1 cellular context compared by ENCODE assay signal in the genomic region with DNA sequence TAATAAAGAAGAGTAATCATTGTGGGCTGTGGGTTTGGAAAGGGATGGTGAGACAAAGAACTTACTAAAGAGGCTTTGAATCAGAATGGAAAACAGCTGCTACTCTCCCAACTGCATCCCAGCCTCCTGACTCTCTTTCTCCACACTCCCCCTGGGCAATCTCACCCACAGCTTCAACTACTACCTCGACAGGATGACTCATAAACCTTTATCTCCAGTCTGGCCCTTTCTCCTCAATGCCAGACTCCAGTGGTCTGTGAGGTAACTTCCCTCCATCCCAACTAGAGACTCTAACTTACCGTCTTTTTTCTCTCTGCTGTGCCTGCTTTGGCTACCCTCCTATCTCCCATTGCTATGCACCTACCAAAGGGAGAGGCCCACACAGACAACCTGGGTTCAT.
TF ChIP-seq lines count a peak whose summit lies in the region.

No MANE protein-coding gene starts in this region.

TF ChIP-seq in K562, 482 proteins besides CTCF, POLR2A, EP300 and RAD21 (continued from another document and continues in another):
- TF ChIP-seq, protein P1, sequence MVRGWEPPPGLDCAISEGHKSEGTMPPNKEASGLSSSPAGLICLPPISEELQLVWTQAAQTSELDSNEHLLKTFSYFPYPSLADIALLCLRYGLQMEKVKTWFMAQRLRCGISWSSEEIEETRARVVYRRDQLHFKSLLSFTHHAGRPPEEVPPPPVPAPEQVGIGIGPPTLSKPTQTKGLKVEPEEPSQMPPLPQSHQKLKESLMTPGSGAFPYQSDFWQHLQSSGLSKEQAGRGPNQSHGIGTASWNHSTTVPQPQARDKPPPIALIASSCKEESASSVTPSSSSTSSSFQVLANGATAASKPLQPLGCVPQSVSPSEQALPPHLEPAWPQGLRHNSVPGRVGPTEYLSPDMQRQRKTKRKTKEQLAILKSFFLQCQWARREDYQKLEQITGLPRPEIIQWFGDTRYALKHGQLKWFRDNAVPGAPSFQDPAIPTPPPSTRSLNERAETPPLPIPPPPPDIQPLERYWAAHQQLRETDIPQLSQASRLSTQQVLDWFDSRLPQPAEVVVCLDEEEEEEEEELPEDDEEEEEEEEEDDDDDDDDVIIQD (CRISPR knock-in tag; IDR thresholded peaks at IDR 0.05), result no peak
- TF ChIP-seq LEF1 (IDR thresholded peaks at IDR 0.05) (no peak), SNIP1 (IDR thresholded peaks at IDR 0.05; ENCODE audit: low read depth) (no peak), NFIX (CRISPR knock-in tag; IDR thresholded peaks at IDR 0.05; ENCODE audit: low read depth) (no peak), BRD9 (IDR thresholded peaks at IDR 0.05; ENCODE audit: low read depth, partially characterized antibody) (no peak), ZNF717 (CRISPR knock-in tag; IDR thresholded peaks at IDR 0.05) (no peak), ZNF24 (IDR thresholded peaks at IDR 0.05) (no peak), ZFP36 (IDR thresholded peaks at IDR 0.05; ENCODE audit: low read depth, low read length, partially characterized antibody) (no peak), ZEB2 (IDR thresholded peaks at IDR 0.05) (peak; percentile 63), GTF2E2 (tag; IDR thresholded peaks at IDR 0.05) (no peak), EWSR1 (IDR thresholded peaks at IDR 0.05; ENCODE audit: borderline replicate concordance, low read depth, partially characterized antibody) (no peak), CREM (IDR thresholded peaks at IDR 0.05; ENCODE audit: low read depth) (peak; percentile 16; the same call in 1 of the 2 replicates), GABPA (tag; conservative IDR thresholded peaks at IDR 0.05; ENCODE audit: low read depth) (no peak), JUN (IDR thresholded peaks at IDR 0.05; ENCODE audit: borderline replicate concordance, low read depth, low read length) (peak; percentile 90), JUN (CRISPR knock-in tag; IDR thresholded peaks at IDR 0.05; ENCODE audit: borderline replicate concordance) (no peak), HNRNPL (IDR thresholded peaks at IDR 0.05; ENCODE audit: low read depth, low read length) (no peak), NFRKB (IDR thresholded peaks at IDR 0.05; ENCODE audit: low read depth) (no peak), CTBP1 (IDR thresholded peaks at IDR 0.05; ENCODE audit: borderline replicate concordance) (peak; percentile 61; the same call in 1 of the 2 replicates), NBN (IDR thresholded peaks at IDR 0.05; ENCODE audit: low read depth) (no peak), RCOR1 (IDR thresholded peaks at IDR 0.05; ENCODE audit: borderline replicate concordance in 1 of 2, low read depth in 2 of 2, low read length in 2 of 2) (peak in 1 of 2 experiments; percentile 76; a peak in 1 of 4 replicates), SMAD4 (CRISPR knock-in tag; conservative IDR thresholded peaks at IDR 0.05) (peak; percentile 70), DPF2 (IDR thresholded peaks at IDR 0.05) (peak; percentile 92), ZNF324 (CRISPR knock-in tag; IDR thresholded peaks at IDR 0.05) (no peak), GABPB2 (CRISPR knock-in tag; conservative IDR thresholded peaks at IDR 0.05) (no peak), GATA2 (CRISPR knock-in tag; IDR thresholded peaks at IDR 0.05) (0 out of 2 replicates have a peak, but pooled peaks have one; percentile 8), ZNF668 (CRISPR knock-in tag; IDR thresholded peaks at IDR 0.05) (no peak), SIN3A (IDR thresholded peaks at IDR 0.05; ENCODE audit: borderline replicate concordance in 2 of 2, control insufficient read depth in 1 of 2, low read depth in 2 of 2, low read length in 2 of 2) (no peak), ZBTB17 (CRISPR knock-in tag; IDR thresholded peaks at IDR 0.05) (no peak), BMI1 (IDR thresholded peaks at IDR 0.05; ENCODE audit: low read length) (no peak)
- TF ChIP-seq, protein P2, sequence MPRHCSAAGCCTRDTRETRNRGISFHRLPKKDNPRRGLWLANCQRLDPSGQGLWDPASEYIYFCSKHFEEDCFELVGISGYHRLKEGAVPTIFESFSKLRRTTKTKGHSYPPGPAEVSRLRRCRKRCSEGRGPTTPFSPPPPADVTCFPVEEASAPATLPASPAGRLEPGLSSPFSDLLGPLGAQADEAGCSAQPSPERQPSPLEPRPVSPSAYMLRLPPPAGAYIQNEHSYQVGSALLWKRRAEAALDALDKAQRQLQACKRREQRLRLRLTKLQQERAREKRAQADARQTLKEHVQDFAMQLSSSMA (CRISPR knock-in tag; IDR thresholded peaks at IDR 0.05), result no peak
- TF ChIP-seq, protein P3, sequence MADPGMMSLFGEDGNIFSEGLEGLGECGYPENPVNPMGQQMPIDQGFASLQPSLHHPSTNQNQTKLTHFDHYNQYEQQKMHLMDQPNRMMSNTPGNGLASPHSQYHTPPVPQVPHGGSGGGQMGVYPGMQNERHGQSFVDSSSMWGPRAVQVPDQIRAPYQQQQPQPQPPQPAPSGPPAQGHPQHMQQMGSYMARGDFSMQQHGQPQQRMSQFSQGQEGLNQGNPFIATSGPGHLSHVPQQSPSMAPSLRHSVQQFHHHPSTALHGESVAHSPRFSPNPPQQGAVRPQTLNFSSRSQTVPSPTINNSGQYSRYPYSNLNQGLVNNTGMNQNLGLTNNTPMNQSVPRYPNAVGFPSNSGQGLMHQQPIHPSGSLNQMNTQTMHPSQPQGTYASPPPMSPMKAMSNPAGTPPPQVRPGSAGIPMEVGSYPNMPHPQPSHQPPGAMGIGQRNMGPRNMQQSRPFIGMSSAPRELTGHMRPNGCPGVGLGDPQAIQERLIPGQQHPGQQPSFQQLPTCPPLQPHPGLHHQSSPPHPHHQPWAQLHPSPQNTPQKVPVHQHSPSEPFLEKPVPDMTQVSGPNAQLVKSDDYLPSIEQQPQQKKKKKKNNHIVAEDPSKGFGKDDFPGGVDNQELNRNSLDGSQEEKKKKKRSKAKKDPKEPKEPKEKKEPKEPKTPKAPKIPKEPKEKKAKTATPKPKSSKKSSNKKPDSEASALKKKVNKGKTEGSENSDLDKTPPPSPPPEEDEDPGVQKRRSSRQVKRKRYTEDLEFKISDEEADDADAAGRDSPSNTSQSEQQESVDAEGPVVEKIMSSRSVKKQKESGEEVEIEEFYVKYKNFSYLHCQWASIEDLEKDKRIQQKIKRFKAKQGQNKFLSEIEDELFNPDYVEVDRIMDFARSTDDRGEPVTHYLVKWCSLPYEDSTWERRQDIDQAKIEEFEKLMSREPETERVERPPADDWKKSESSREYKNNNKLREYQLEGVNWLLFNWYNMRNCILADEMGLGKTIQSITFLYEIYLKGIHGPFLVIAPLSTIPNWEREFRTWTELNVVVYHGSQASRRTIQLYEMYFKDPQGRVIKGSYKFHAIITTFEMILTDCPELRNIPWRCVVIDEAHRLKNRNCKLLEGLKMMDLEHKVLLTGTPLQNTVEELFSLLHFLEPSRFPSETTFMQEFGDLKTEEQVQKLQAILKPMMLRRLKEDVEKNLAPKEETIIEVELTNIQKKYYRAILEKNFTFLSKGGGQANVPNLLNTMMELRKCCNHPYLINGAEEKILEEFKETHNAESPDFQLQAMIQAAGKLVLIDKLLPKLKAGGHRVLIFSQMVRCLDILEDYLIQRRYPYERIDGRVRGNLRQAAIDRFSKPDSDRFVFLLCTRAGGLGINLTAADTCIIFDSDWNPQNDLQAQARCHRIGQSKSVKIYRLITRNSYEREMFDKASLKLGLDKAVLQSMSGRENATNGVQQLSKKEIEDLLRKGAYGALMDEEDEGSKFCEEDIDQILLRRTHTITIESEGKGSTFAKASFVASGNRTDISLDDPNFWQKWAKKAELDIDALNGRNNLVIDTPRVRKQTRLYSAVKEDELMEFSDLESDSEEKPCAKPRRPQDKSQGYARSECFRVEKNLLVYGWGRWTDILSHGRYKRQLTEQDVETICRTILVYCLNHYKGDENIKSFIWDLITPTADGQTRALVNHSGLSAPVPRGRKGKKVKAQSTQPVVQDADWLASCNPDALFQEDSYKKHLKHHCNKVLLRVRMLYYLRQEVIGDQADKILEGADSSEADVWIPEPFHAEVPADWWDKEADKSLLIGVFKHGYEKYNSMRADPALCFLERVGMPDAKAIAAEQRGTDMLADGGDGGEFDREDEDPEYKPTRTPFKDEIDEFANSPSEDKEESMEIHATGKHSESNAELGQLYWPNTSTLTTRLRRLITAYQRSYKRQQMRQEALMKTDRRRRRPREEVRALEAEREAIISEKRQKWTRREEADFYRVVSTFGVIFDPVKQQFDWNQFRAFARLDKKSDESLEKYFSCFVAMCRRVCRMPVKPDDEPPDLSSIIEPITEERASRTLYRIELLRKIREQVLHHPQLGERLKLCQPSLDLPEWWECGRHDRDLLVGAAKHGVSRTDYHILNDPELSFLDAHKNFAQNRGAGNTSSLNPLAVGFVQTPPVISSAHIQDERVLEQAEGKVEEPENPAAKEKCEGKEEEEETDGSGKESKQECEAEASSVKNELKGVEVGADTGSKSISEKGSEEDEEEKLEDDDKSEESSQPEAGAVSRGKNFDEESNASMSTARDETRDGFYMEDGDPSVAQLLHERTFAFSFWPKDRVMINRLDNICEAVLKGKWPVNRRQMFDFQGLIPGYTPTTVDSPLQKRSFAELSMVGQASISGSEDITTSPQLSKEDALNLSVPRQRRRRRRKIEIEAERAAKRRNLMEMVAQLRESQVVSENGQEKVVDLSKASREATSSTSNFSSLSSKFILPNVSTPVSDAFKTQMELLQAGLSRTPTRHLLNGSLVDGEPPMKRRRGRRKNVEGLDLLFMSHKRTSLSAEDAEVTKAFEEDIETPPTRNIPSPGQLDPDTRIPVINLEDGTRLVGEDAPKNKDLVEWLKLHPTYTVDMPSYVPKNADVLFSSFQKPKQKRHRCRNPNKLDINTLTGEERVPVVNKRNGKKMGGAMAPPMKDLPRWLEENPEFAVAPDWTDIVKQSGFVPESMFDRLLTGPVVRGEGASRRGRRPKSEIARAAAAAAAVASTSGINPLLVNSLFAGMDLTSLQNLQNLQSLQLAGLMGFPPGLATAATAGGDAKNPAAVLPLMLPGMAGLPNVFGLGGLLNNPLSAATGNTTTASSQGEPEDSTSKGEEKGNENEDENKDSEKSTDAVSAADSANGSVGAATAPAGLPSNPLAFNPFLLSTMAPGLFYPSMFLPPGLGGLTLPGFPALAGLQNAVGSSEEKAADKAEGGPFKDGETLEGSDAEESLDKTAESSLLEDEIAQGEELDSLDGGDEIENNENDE (IDR thresholded peaks at IDR 0.05; ENCODE audit: low read depth, low read length), result no peak
- TF ChIP-seq, protein P4, sequence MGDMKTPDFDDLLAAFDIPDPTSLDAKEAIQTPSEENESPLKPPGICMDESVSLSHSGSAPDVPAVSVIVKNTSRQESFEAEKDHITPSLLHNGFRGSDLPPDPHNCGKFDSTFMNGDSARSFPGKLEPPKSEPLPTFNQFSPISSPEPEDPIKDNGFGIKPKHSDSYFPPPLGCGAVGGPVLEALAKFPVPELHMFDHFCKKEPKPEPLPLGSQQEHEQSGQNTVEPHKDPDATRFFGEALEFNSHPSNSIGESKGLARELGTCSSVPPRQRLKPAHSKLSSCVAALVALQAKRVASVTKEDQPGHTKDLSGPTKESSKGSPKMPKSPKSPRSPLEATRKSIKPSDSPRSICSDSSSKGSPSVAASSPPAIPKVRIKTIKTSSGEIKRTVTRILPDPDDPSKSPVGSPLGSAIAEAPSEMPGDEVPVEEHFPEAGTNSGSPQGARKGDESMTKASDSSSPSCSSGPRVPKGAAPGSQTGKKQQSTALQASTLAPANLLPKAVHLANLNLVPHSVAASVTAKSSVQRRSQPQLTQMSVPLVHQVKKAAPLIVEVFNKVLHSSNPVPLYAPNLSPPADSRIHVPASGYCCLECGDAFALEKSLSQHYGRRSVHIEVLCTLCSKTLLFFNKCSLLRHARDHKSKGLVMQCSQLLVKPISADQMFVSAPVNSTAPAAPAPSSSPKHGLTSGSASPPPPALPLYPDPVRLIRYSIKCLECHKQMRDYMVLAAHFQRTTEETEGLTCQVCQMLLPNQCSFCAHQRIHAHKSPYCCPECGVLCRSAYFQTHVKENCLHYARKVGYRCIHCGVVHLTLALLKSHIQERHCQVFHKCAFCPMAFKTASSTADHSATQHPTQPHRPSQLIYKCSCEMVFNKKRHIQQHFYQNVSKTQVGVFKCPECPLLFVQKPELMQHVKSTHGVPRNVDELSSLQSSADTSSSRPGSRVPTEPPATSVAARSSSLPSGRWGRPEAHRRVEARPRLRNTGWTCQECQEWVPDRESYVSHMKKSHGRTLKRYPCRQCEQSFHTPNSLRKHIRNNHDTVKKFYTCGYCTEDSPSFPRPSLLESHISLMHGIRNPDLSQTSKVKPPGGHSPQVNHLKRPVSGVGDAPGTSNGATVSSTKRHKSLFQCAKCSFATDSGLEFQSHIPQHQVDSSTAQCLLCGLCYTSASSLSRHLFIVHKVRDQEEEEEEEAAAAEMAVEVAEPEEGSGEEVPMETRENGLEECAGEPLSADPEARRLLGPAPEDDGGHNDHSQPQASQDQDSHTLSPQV (IDR thresholded peaks at IDR 0.05), result peak; percentile 73
- TF ChIP-seq, protein P5, sequence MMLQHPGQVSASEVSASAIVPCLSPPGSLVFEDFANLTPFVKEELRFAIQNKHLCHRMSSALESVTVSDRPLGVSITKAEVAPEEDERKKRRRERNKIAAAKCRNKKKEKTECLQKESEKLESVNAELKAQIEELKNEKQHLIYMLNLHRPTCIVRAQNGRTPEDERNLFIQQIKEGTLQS (IDR thresholded peaks at IDR 0.05), result peak; percentile 95
- TF ChIP-seq, protein P5 (CRISPR knock-in tag; conservative IDR thresholded peaks at IDR 0.05), result 0 out of 2 replicates have a peak, but pooled peaks have one; percentile 38
- TF ChIP-seq, protein P6, sequence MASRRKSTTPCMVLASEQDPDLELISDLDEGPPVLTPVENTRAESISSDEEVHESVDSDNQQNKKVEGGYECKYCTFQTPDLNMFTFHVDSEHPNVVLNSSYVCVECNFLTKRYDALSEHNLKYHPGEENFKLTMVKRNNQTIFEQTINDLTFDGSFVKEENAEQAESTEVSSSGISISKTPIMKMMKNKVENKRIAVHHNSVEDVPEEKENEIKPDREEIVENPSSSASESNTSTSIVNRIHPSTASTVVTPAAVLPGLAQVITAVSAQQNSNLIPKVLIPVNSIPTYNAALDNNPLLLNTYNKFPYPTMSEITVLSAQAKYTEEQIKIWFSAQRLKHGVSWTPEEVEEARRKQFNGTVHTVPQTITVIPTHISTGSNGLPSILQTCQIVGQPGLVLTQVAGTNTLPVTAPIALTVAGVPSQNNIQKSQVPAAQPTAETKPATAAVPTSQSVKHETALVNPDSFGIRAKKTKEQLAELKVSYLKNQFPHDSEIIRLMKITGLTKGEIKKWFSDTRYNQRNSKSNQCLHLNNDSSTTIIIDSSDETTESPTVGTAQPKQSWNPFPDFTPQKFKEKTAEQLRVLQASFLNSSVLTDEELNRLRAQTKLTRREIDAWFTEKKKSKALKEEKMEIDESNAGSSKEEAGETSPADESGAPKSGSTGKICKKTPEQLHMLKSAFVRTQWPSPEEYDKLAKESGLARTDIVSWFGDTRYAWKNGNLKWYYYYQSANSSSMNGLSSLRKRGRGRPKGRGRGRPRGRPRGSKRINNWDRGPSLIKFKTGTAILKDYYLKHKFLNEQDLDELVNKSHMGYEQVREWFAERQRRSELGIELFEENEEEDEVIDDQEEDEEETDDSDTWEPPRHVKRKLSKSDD (conservative IDR thresholded peaks at IDR 0.05; ENCODE audit: low read length), result no peak
